18 cellular contexts compared by ENCODE assay signal in genomic region chr16:78506372-78507193, GRCh38.
A peak's percentile ranks its signal among the peaks of the same experiment; 100 is the strongest.
DNase-seq lines count a peak whose midpoint lies in the region; ATAC-seq, FAIRE-seq and TF ChIP-seq lines count a peak whose summit lies in the region.
"Had no signal": no experiment of that assay in that cellular context is flagged by ENCODE, and none has a peak within 500 bp of the region (broad histone marks: within the 10 kb centered on the region; RNA-seq: fewer than 3 reads in every experiment).

No MANE protein-coding gene starts in this region.

- DNase-seq in SJCRH30: no peak
- no peak for DNase-seq in osteoblast (ENCODE audit: insufficient read length, low spot score, missing footprints)
- DNase-seq in tibial artery: no peak
- no peak for DNase-seq in GM12892 (ENCODE audit: insufficient read length)
- DNase-seq in NCI-H446 (lab: John Stamatoyannopoulos, UW): no peak
- DNase-seq in HT-29 (ENCODE audit: low spot score): no peak
- DNase-seq: activated CD4-positive, alpha-beta T cell treated with anti-CD3 and anti-CD28 coated beads, Interleukin-2, amount 10 ng/mL, durations not matched to agents 7 days and 5 days; activated naive CD4-positive, alpha-beta T cell treated with anti-CD3 and anti-CD28 coated beads, Interleukin-2, amount 50 U/mL, for 16 hours; activated T-cell treated with anti-CD3 and anti-CD28 coated beads for 4 hours; HCEC 1CT; natural killer cell; NCI-H1694 treated with DMSO at 0.1 percent for 48 hours; stimulated activated CD4-positive, alpha-beta T cell treated with anti-CD3 and anti-CD28 coated beads, Interleukin-1b, Interleukin-23, amount 100 ng/mL, for 48 hours; T-helper 9 cell had no signal

- no peak for FAIRE-seq in GM12892 (lab: Jason Lieb, UNC)

- TF ChIP-seq EP300 in gastroesophageal sphincter (IDR thresholded peaks at IDR 0.05): no peak

- H3K27me3 ChIP-seq in SJCRH30 (no peaks in the 10 kb centered on the region), gastroesophageal sphincter (no peaks in the 10 kb centered on the region), osteoblast (ENCODE audit: insufficient read depth, low read length) (no peaks in the 10 kb centered on the region), tibial artery (no peaks in the 10 kb centered on the region)
- H3K27me3 ChIP-seq: BLaER1, body of pancreas had no signal

- intact Hi-C loops in tibial artery (cut with DNase I; ENCODE audit: low total_unique reads): loop anchor here (10.0 kb wide), 1 partner anchor 258 kb away; no protein-coding TSS in a partner anchor

- no peaks in the 10 kb centered on the region for H4K20me1 ChIP-seq in osteoblast (ENCODE audit: insufficient read depth, low read length)
- H4K20me1 ChIP-seq: BLaER1 had no signal

- 44 to 58% methylated on average over 6 to 7 of the region's 11 CpGs for WGBS in gastroesophageal sphincter (ENCODE audit: low coverage in 1 of 2), 2 donors

- TF ChIP-seq POLR2A in gastroesophageal sphincter (IDR thresholded peaks at IDR 0.05) (no peak), GM12892 (IDR thresholded peaks at IDR 0.05; ENCODE audit: low read depth, low read length) (no peak)

- H3K9me3 ChIP-seq in SJCRH30 (replicated peaks) (no peaks in the 10 kb centered on the region), gastroesophageal sphincter (no peaks in the 10 kb centered on the region), osteoblast (ENCODE audit: low read depth, low read length) (no peaks in the 10 kb centered on the region), tibial artery (no peaks in the 10 kb centered on the region)
- H3K9me3 ChIP-seq: BLaER1, body of pancreas had no signal

- H3K4me1 ChIP-seq in SJCRH30 (peaks cover 27% of the 10 kb centered on the region), gastroesophageal sphincter (peaks cover 3 to 34% (median 5%) of the 10 kb centered on the region in 3 donors), osteoblast (ENCODE audit: insufficient read depth, low read length) (no peaks in the 10 kb centered on the region), tibial artery (peaks cover 0 to 28% (median 18%) of the 10 kb centered on the region in 4 donors)
- H3K4me1 ChIP-seq: BLaER1, body of pancreas had no signal

- H3K36me3 ChIP-seq in SJCRH30 (no peaks in the 10 kb centered on the region), gastroesophageal sphincter (no peaks in the 10 kb centered on the region), osteoblast (ENCODE audit: insufficient read depth, low read length) (no peaks in the 10 kb centered on the region), tibial artery (no peaks in the 10 kb centered on the region)
- H3K36me3 ChIP-seq: BLaER1 had no signal

- H3K4me3 ChIP-seq in SJCRH30: peak overlapping the region; percentile 55
- H3K4me3 ChIP-seq in gastroesophageal sphincter: peak overlapping the region in 1 of 2 donors; percentile 23
- peak overlapping the region; percentile 55 for H3K4me3 ChIP-seq in osteoblast (ENCODE audit: insufficient read depth, low read length)
- H3K4me3 ChIP-seq in tibial artery: peak overlapping the region; percentile 33 to 48
- H3K4me3 ChIP-seq: BLaER1, body of pancreas had no signal

- ATAC-seq in gastroesophageal sphincter (no peak), HG02759 (IDR thresholded peaks at IDR 0.05; ENCODE audit: unreplicated experiment) (no peak)
- ATAC-seq: natural killer cell had no signal

- no peaks in the 10 kb centered on the region for H3K79me2 ChIP-seq in osteoblast (ENCODE audit: insufficient read depth, low read length)

- TF ChIP-seq CTCF in gastroesophageal sphincter (IDR thresholded peaks at IDR 0.05) (no peak), osteoblast (IDR thresholded peaks at IDR 0.05; ENCODE audit: extremely low read depth, low read depth, low read length) (no peak), tibial artery (IDR thresholded peaks at IDR 0.05) (no peak)

- H3K27ac ChIP-seq in SJCRH30 (peak overlapping the region; percentile 82), gastroesophageal sphincter (peak overlapping the region in 3 of 4 donors; percentile 26 to 46 (median 41)), osteoblast (ENCODE audit: low read depth, low read length) (no peak overlapping the region), tibial artery (peak overlapping the region; percentile 17 to 55)
- H3K27ac ChIP-seq: BLaER1, body of pancreas had no signal

- H2AFZ ChIP-seq in osteoblast (ENCODE audit: low read length): peak overlapping the region; percentile 60

- peak overlapping the region; percentile 81 for H3K4me2 ChIP-seq in osteoblast (ENCODE audit: insufficient read depth, low read length)
- H3K4me2 ChIP-seq: BLaER1 had no signal
